Comparison of ENCODE assay signal across 1 cellular context in the genomic region with DNA sequence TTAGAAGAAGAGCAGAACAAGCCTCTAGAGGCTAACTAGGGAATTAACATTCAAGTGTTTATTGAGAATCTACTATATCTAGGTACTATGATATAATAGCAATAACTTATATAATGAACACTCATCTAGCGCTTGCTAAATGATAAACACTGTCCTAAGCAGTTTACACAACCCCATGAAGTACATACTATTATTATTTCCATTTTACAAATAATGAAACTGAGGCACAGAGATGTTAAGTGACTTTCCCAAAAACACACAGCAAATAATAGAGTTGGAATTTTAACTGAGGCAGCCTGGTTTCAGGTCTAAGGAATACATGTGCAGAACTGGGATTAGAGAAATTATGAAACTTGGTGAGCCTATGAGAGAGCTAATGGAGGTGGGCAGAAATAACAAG.
A peak's percentile ranks its signal among the peaks of the same experiment; 100 is the strongest.
TF ChIP-seq lines count a peak whose summit lies in the region.

No MANE protein-coding gene starts in this region.

TF ChIP-seq in A549, 52 proteins besides CTCF, POLR2A, EP300 and RAD21 (continued from another document):
- peak; percentile 20 for TF ChIP-seq ZFP36 (IDR thresholded peaks at IDR 0.05; ENCODE audit: borderline replicate concordance, partially characterized antibody)
- TF ChIP-seq MAFK (IDR thresholded peaks at IDR 0.05; ENCODE audit: partially characterized antibody) = no peak
- TF ChIP-seq, protein P1, sequence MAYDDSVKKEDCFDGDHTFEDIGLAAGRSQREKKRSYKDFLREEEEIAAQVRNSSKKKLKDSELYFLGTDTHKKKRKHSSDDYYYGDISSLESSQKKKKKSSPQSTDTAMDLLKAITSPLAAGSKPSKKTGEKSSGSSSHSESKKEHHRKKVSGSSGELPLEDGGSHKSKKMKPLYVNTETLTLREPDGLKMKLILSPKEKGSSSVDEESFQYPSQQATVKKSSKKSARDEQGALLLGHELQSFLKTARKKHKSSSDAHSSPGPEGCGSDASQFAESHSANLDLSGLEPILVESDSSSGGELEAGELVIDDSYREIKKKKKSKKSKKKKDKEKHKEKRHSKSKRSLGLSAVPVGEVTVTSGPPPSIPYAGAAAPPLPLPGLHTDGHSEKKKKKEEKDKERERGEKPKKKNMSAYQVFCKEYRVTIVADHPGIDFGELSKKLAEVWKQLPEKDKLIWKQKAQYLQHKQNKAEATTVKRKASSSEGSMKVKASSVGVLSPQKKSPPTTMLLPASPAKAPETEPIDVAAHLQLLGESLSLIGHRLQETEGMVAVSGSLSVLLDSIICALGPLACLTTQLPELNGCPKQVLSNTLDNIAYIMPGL (CRISPR knock-in tag; IDR thresholded peaks at IDR 0.05; ENCODE audit: borderline replicate concordance) = no peak
